In genomic region chr2:87457129-87457499, GRCh38 we compare ENCODE assay signal across 7 cellular contexts.
DNase-seq lines count a peak whose midpoint lies in the region; ATAC-seq, FAIRE-seq and TF ChIP-seq lines count a peak whose summit lies in the region.
"Not testable (repeated sequence)": the region's sequence is repeated elsewhere in the genome, so short reads cannot be mapped to it uniquely, and the experiment has no call there.

No MANE protein-coding gene starts in this region.

- not testable (repeated sequence) for H3K27ac ChIP-seq in Karpas-422 (ENCODE audit: low read length); astrocyte (ENCODE audit: low read depth, low read length)

- not testable (repeated sequence) for H2AFZ ChIP-seq in Karpas-422 (ENCODE audit: low read length); astrocyte (ENCODE audit: low read depth, low read length)

- H3K27me3 Mint-ChIP-seq in astrocyte (ENCODE audit: low read depth, unreplicated experiment) = not testable (repeated sequence)

- not testable (repeated sequence) for H4K20me1 ChIP-seq in Karpas-422 (ENCODE audit: insufficient read depth, low read depth, low read length)
- peaks cover 10% of the 10 kb centered on the region for H4K20me1 ChIP-seq in astrocyte (ENCODE audit: insufficient read depth, low read length)

- DNase-seq in AG10803 (ENCODE audit: low read depth); Karpas-422; astrocyte (ENCODE audit: low read depth); fibroblast of mammary gland (ENCODE audit: low read depth); left ventricle myocardium superior: not testable (repeated sequence)

- H3K27ac Mint-ChIP-seq in astrocyte (ENCODE audit: unreplicated experiment) = not testable (repeated sequence)

- H3K9me2 ChIP-seq in Karpas-422 (replicated peaks; ENCODE audit: insufficient read depth, low read length) = not testable (repeated sequence)

- peak overlapping the region; percentile 47 for H3K4me3 ChIP-seq in AG10803 (ENCODE audit: low read length)
- peak overlapping the region; percentile 38; the same call in 1 of the 2 replicates for H3K4me3 ChIP-seq in Karpas-422 (ENCODE audit: low read length)
- H3K4me3 ChIP-seq in WI38 (ENCODE audit: low read depth, low read length) = peak overlapping the region; percentile 41
- H3K4me3 ChIP-seq in astrocyte (ENCODE audit: insufficient read depth, low read depth, low read length) = not testable (repeated sequence)
- H3K4me3 ChIP-seq in fibroblast of mammary gland (ENCODE audit: control insufficient read depth, low read depth, low read length) = peak overlapping the region; percentile 24
- peak overlapping the region; percentile 59 for H3K4me3 ChIP-seq in skeletal muscle satellite cell (ENCODE audit: low read length)

- H3K4me2 ChIP-seq in Karpas-422 (ENCODE audit: low read depth, low read length, poor library complexity, severe bottlenecking) (peak overlapping the region; percentile 29), astrocyte (ENCODE audit: low read length) (peak overlapping the region; percentile 44), skeletal muscle satellite cell (ENCODE audit: low read length) (peak overlapping the region; percentile 62)

- not testable (repeated sequence) for H3K4me3 Mint-ChIP-seq in astrocyte (ENCODE audit: unreplicated experiment)

- H3K4me1 ChIP-seq in Karpas-422 (ENCODE audit: low read length) (peaks cover 11% of the 10 kb centered on the region), astrocyte (ENCODE audit: insufficient read depth, low read length) (peaks cover 19% of the 10 kb centered on the region), skeletal muscle satellite cell (ENCODE audit: control insufficient read depth, insufficient read depth, low read length) (peaks cover 34% of the 10 kb centered on the region)

- H3K36me3 ChIP-seq in Karpas-422 (ENCODE audit: insufficient read depth, low read length); astrocyte (ENCODE audit: insufficient read depth, low read length); skeletal muscle satellite cell (ENCODE audit: insufficient read depth, low read length): not testable (repeated sequence)

- H3K36me3 Mint-ChIP-seq in astrocyte (ENCODE audit: low read depth, unreplicated experiment) = not testable (repeated sequence)

- H3K9me3 ChIP-seq in Karpas-422 (ENCODE audit: low read length); astrocyte (ENCODE audit: insufficient read depth, low read depth, low read length); skeletal muscle satellite cell (replicated peaks; ENCODE audit: low read length): not testable (repeated sequence)

- not testable (repeated sequence) for H3K9me3 Mint-ChIP-seq in astrocyte (ENCODE audit: unreplicated experiment)

- not testable (repeated sequence) for FAIRE-seq in astrocyte (lab: Jason Lieb, UNC)

- peaks cover 42% of the 10 kb centered on the region for H3K79me2 ChIP-seq in Karpas-422 (ENCODE audit: low read length)
- H3K79me2 ChIP-seq in astrocyte (ENCODE audit: insufficient read depth, low read length) = peaks cover 40% of the 10 kb centered on the region

- not testable (repeated sequence) for TF ChIP-seq CTCF in AG10803 (conservative IDR thresholded peaks at IDR 0.05; ENCODE audit: low read length); WI38 (IDR thresholded peaks at IDR 0.05; ENCODE audit: low read depth, low read length); astrocyte (IDR thresholded peaks at IDR 0.05; ENCODE audit: insufficient read depth, low read depth, low read length); fibroblast of mammary gland (conservative IDR thresholded peaks at IDR 0.05; ENCODE audit: control insufficient read depth, insufficient read depth, low read depth, low read length)

- H3K4me1 Mint-ChIP-seq in astrocyte (ENCODE audit: low read depth, unreplicated experiment) = peaks cover 21% of the 10 kb centered on the region

- H3K9ac ChIP-seq in Karpas-422 (ENCODE audit: low read length) (peak overlapping the region; percentile 55), skeletal muscle satellite cell (ENCODE audit: low read depth, low read length) (peak overlapping the region; percentile 54)
- H3K9ac ChIP-seq in astrocyte (ENCODE audit: low read length) = not testable (repeated sequence)

- not testable (repeated sequence) for H3K27me3 ChIP-seq in Karpas-422 (ENCODE audit: low read length); astrocyte (ENCODE audit: insufficient read depth, low read length); skeletal muscle satellite cell (ENCODE audit: control insufficient read depth, insufficient read depth, low read length)

- intact Hi-C loops in left ventricle myocardium superior (cut with micrococcal nuclease) = not testable (repeated sequence)

- ATAC-seq in left ventricle myocardium superior = peak; percentile 6
